ENCODE assay signal across 1 cellular context in the genomic region with DNA sequence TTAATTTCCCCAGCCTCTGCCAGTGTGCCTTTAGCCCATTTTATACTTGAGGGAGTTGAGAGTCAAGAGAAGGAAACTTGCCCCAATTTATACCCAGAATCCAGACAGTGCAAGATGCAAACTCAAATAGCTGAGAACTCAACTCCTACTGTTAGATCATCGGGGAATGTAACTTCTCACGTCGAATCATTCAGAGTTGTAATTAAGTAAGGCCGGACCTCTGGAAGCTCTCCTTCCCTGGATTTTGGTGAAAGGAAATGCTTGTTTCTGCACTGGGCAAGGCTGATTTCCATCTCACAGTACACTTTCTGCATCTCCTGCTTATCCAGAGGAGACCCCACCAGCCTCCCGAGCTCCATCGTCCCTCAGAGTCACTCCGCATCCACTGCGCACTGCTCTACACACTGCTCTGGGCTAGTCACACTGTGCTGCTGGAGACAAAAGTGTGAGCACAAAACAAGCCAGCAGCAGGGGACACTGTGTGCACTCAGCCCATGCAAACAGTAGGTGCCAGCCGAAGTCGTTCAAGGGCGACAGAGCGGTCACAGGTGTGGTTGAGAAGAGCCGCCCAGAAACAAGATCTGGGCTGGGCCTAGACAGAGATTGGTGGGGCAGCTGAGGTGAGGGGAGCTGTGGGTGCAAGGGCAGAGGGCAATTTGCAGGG.
TF ChIP-seq lines count a peak whose summit lies in the region.

No MANE protein-coding gene starts in this region.

TF ChIP-seq in GM23338, 12 proteins besides CTCF, POLR2A, EP300 and RAD21 (continued from another document):
- TF ChIP-seq, protein P1, sequence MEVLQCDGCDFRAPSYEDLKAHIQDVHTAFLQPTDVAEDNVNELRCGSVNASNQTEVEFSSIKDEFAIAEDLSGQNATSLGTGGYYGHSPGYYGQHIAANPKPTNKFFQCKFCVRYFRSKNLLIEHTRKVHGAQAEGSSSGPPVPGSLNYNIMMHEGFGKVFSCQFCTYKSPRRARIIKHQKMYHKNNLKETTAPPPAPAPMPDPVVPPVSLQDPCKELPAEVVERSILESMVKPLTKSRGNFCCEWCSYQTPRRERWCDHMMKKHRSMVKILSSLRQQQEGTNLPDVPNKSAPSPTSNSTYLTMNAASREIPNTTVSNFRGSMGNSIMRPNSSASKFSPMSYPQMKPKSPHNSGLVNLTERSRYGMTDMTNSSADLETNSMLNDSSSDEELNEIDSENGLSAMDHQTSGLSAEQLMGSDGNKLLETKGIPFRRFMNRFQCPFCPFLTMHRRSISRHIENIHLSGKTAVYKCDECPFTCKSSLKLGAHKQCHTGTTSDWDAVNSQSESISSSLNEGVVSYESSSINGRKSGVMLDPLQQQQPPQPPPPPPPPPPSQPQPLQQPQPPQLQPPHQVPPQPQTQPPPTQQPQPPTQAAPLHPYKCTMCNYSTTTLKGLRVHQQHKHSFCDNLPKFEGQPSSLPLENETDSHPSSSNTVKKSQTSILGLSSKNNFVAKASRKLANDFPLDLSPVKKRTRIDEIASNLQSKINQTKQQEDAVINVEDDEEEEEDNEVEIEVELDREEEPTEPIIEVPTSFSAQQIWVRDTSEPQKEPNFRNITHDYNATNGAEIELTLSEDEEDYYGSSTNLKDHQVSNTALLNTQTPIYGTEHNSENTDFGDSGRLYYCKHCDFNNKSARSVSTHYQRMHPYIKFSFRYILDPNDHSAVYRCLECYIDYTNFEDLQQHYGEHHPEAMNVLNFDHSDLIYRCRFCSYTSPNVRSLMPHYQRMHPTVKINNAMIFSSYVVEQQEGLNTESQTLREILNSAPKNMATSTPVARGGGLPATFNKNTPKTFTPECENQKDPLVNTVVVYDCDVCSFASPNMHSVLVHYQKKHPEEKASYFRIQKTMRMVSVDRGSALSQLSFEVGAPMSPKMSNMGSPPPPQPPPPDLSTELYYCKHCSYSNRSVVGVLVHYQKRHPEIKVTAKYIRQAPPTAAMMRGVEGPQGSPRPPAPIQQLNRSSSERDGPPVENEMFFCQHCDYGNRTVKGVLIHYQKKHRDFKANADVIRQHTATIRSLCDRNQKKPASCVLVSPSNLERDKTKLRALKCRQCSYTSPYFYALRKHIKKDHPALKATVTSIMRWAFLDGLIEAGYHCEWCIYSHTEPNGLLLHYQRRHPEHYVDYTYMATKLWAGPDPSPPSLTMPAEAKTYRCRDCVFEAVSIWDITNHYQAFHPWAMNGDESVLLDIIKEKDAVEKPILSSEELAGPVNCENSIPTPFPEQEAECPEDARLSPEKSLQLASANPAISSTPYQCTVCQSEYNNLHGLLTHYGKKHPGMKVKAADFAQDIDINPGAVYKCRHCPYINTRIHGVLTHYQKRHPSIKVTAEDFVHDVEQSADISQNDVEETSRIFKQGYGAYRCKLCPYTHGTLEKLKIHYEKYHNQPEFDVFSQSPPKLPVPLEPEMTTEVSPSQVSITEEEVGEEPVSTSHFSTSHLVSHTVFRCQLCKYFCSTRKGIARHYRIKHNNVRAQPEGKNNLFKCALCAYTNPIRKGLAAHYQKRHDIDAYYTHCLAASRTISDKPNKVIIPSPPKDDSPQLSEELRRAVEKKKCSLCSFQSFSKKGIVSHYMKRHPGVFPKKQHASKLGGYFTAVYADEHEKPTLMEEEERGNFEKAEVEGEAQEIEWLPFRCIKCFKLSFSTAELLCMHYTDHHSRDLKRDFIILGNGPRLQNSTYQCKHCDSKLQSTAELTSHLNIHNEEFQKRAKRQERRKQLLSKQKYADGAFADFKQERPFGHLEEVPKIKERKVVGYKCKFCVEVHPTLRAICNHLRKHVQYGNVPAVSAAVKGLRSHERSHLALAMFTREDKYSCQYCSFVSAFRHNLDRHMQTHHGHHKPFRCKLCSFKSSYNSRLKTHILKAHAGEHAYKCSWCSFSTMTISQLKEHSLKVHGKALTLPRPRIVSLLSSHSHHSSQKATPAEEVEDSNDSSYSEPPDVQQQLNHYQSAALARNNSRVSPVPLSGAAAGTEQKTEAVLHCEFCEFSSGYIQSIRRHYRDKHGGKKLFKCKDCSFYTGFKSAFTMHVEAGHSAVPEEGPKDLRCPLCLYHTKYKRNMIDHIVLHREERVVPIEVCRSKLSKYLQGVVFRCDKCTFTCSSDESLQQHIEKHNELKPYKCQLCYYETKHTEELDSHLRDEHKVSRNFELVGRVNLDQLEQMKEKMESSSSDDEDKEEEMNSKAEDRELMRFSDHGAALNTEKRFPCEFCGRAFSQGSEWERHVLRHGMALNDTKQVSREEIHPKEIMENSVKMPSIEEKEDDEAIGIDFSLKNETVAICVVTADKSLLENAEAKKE (CRISPR knock-in tag; IDR thresholded peaks at IDR 0.05) = no peak
- no peak for TF ChIP-seq REST (IDR thresholded peaks at IDR 0.05; ENCODE audit: unreplicated experiment)
- TF ChIP-seq ZNF331 (CRISPR knock-in tag; IDR thresholded peaks at IDR 0.05; ENCODE audit: low read depth) = no peak
- no peak for TF ChIP-seq ZNF114 (CRISPR knock-in tag; IDR thresholded peaks at IDR 0.05)
- no peak for TF ChIP-seq CREB1 (CRISPR knock-in tag; IDR thresholded peaks at IDR 0.05; ENCODE audit: low read depth)
- TF ChIP-seq, protein P2, sequence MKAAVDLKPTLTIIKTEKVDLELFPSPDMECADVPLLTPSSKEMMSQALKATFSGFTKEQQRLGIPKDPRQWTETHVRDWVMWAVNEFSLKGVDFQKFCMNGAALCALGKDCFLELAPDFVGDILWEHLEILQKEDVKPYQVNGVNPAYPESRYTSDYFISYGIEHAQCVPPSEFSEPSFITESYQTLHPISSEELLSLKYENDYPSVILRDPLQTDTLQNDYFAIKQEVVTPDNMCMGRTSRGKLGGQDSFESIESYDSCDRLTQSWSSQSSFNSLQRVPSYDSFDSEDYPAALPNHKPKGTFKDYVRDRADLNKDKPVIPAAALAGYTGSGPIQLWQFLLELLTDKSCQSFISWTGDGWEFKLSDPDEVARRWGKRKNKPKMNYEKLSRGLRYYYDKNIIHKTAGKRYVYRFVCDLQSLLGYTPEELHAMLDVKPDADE (IDR thresholded peaks at IDR 0.05) = no peak
- no peak for TF ChIP-seq STAT1 (IDR thresholded peaks at IDR 0.05; ENCODE audit: unreplicated experiment)
- no peak for TF ChIP-seq JUNB (IDR thresholded peaks at IDR 0.05; ENCODE audit: unreplicated experiment)
- no peak for TF ChIP-seq NANOG (IDR thresholded peaks at IDR 0.05; ENCODE audit: borderline replicate concordance)
- no peak for TF ChIP-seq EZH2phosphoT487 (IDR thresholded peaks at IDR 0.05; ENCODE audit: unreplicated experiment)
- TF ChIP-seq EZH2 (IDR thresholded peaks at IDR 0.05; ENCODE audit: low read depth, unreplicated experiment) = no peak
